Comparison of ENCODE assay signal across 14 cellular contexts in the genomic region with DNA sequence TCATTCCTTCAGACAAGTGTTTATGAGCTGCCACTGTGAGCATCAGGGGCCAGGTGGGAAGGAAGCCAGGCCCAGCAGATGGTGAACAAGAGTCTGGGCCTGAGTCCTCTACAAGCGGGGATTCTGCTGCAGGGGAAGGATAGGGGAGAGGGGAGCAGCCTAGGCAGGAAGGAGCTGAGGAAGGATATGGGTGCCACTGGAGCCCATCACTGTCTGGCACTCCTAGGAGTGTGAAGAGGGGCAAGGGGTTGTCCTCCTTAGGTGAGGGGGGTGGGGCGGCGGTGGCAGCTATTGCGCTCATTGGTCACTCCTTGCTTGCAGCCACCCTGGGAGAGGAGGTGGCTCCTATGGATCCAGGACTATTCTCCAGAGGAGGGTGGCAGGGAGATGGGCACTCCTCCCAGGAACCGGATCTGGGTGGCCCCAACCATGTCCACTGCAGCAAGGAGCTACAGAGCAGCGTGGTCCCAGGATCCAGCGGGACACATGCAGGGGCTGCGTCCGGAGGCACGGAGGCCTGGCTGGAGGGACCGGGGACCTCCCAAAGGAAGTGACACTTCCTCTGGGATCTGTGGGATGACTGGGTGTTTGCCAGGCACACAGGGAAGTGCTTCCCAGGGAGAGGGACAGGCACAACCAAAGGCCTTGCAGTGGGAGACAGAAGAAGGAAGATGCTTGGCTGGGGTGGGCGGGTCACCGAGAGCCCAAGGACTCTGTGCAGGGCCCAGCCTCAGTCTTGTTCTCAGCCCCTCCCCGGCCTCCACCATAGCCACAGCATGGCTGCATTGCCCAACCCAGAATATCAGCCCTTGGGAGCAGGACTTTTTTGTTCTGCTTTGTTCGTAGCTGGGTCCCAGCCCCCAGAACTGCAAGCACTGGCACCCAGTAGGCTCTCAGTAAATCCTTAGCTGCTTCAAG. TPM values are rescaled to one million over a fixed set of nuclear protein-coding genes. Genes with fewer than 3 reads are reported as not detected.
DNase-seq lines count a peak whose midpoint lies in the region; TF ChIP-seq lines count a peak whose summit lies in the region.
"Not testable (repeated sequence)": the region's sequence is repeated elsewhere in the genome, so short reads cannot be mapped to it uniquely, and the experiment has no call there.
"Had no signal": no experiment of that assay in that cellular context is flagged by ENCODE, and none has a peak within 500 bp of the region (broad histone marks: within the 10 kb centered on the region; RNA-seq: fewer than 3 reads in every experiment).

No MANE protein-coding gene starts in this region.

- not testable (repeated sequence) for H2AFZ ChIP-seq in osteoblast (ENCODE audit: low read length)

- H3K27me3 ChIP-seq in endodermal cell (ENCODE audit: control insufficient read depth, insufficient read depth, low read length, poor library complexity, severe bottlenecking); osteoblast (ENCODE audit: insufficient read depth, low read length); sigmoid colon: not testable (repeated sequence)

- H3K9me3 Mint-ChIP-seq in endodermal cell = peaks cover 84% of the 10 kb centered on the region

- not testable (repeated sequence) for H3K4me3 Mint-ChIP-seq in endodermal cell

- TF ChIP-seq POLR2A in sigmoid colon (IDR thresholded peaks at IDR 0.05) = not testable (repeated sequence)

- H3K36me3 Mint-ChIP-seq in endodermal cell (ENCODE audit: low read depth) = not testable (repeated sequence)

- not testable (repeated sequence) for H3K4me2 ChIP-seq in osteoblast (ENCODE audit: insufficient read depth, low read length)

- not testable (repeated sequence) for H3K9ac ChIP-seq in endodermal cell (ENCODE audit: extremely low read depth, low read length, poor library complexity, severe bottlenecking)

- not testable (repeated sequence) for H3K79me2 ChIP-seq in osteoblast (ENCODE audit: insufficient read depth, low read length)

- intact Hi-C loops in sigmoid colon (cut with DNase I) = not testable (repeated sequence)

- H3K36me3 ChIP-seq in endodermal cell (ENCODE audit: control insufficient read depth, insufficient read depth, low read length); osteoblast (ENCODE audit: insufficient read depth, low read length); sigmoid colon: not testable (repeated sequence)

- WGBS in endodermal cell (ENCODE audit: insufficient coverage in 1 of 2, insufficient read length in 1 of 2), 2 experiments = 77 to 84% methylated on average over 8 to 14 of the region's 15 CpGs
- WGBS in sigmoid colon, 2 donors = 87% methylated on average over 15 of the region's 15 CpGs

- TF ChIP-seq EP300 in sigmoid colon (IDR thresholded peaks at IDR 0.05) = not testable (repeated sequence)

- H4K20me1 ChIP-seq in osteoblast (ENCODE audit: insufficient read depth, low read length) = not testable (repeated sequence)

- not testable (repeated sequence) for H3K4me3 ChIP-seq in endodermal cell (ENCODE audit: low read length); osteoblast (ENCODE audit: insufficient read depth, low read length); sigmoid colon

- H3K9me3 ChIP-seq in endodermal cell (ENCODE audit: control insufficient read depth, low read length); osteoblast (ENCODE audit: low read depth, low read length); sigmoid colon: not testable (repeated sequence)

- not testable (repeated sequence) for H3K27ac Mint-ChIP-seq in endodermal cell

- not testable (repeated sequence) for H3K4me1 Mint-ChIP-seq in endodermal cell

- not testable (repeated sequence) for H3K27me3 Mint-ChIP-seq in endodermal cell (ENCODE audit: insufficient read depth)

- not testable (repeated sequence) for H3K4me1 ChIP-seq in endodermal cell (ENCODE audit: control insufficient read depth, insufficient read depth, low read length); osteoblast (ENCODE audit: insufficient read depth, low read length); sigmoid colon

- H3K27ac ChIP-seq in endodermal cell (ENCODE audit: low read depth, low read length); osteoblast (ENCODE audit: low read depth, low read length); sigmoid colon: not testable (repeated sequence)

- DNase-seq in GM20000 (ENCODE audit: low spot score) = peak; percentile 1
- peak; percentile 64 for DNase-seq in cerebellar cortex (ENCODE audit: low spot score)
- peak; percentile 18 for DNase-seq in endodermal cell
- DNase-seq in islet precursor cell = peak; percentile 46
- DNase-seq in mesenteric fat pad (ENCODE audit: low spot score) = peak; percentile 85
- DNase-seq in osteoblast (ENCODE audit: insufficient read length, low spot score, missing footprints) = peak; percentile 43
- peak; percentile 53 for DNase-seq in sigmoid colon

- not testable (repeated sequence) for TF ChIP-seq CTCF in GM20000 (IDR thresholded peaks at IDR 0.05; ENCODE audit: extremely low read depth, missing control alignments); endodermal cell (conservative IDR thresholded peaks at IDR 0.05); osteoblast (IDR thresholded peaks at IDR 0.05; ENCODE audit: extremely low read depth, low read depth, low read length); sigmoid colon (IDR thresholded peaks at IDR 0.05)

RNA-seq across cellular contexts. Expression of a gene that starts 16.6 kb away (rescaled TPM):
- total RNA-seq in endodermal cell = not detected
- polyA plus RNA-seq in endodermal cell (2013, experiment 1 of 2) = not detected
- not detected for polyA plus RNA-seq in endodermal cell (2013, experiment 2 of 2)
- total RNA-seq in mesenteric fat pad = not detected
- not detected in 2 replicates for total RNA-seq in osteoblast
- under 1 TPM in 1 of 4 donors, not detected in 3; 0.54 TPM for total RNA-seq in sigmoid colon
- polyA plus RNA-seq in sigmoid colon = not detected
- total RNA-seq: A673; CD4-positive, alpha-beta memory T cell; CD4-positive, CD25-positive, alpha-beta regulatory T cell; CD8-positive, alpha-beta memory T cell; Daoy had no signal
- polyA plus RNA-seq: AG04450; CD14-positive monocyte; CD4-positive, alpha-beta memory T cell; CD4-positive, CD25-positive, alpha-beta regulatory T cell; CD8-positive, alpha-beta memory T cell had no signal

Comparison
In these comparisons a context has a peak if more than half of its experiments do, and no peak if none do; other contexts are left out.
1. DNase-seq: peak in every context shown above with its lines; median percentile 85 in mesenteric fat pad; 64 in cerebellar cortex; 53 in sigmoid colon; 46 in islet precursor cell; 43 in osteoblast; 18 in endodermal cell; 1 in GM20000.